ENCODE assay signal across 20 cellular contexts in genomic region chr11:609355-609811, GRCh38. TPM values are rescaled to one million over a fixed set of nuclear protein-coding genes. Genes with fewer than 3 reads are reported as not detected.
A peak's percentile ranks its signal among the peaks of the same experiment; 100 is the strongest.
DNase-seq lines count a peak whose midpoint lies in the region; ATAC-seq and TF ChIP-seq lines count a peak whose summit lies in the region.
"Had no signal": no experiment of that assay in that cellular context is flagged by ENCODE, and none has a peak within 500 bp of the region (broad histone marks: within the 10 kb centered on the region; RNA-seq: fewer than 3 reads in every experiment).

No MANE protein-coding gene starts in this region.

- peaks cover 0 to 1% (median 0%) of the 10 kb centered on the region in 3 donors for H3K27me3 Mint-ChIP-seq in CD14-positive monocyte (ENCODE audit: low read depth in 3 of 3)
- no peaks in the 10 kb centered on the region for H3K27me3 Mint-ChIP-seq in nephron progenitor cell (ENCODE audit: low read depth, poor library complexity)
- H3K27me3 Mint-ChIP-seq: CD4-positive, CD25-positive, alpha-beta regulatory T cell had no signal

- no peaks in the 10 kb centered on the region for H3K27me3 ChIP-seq in RWPE2 (ENCODE audit: insufficient read depth, poor library complexity, severe bottlenecking)
- H3K27me3 ChIP-seq: BE2C, MG63 had no signal

- TF ChIP-seq CTCF in CD14-positive monocyte (IDR thresholded peaks at IDR 0.05): no peak
- no peak for TF ChIP-seq CTCF in RWPE2 (IDR thresholded peaks at IDR 0.05; ENCODE audit: poor library complexity, severe bottlenecking)
- TF ChIP-seq CTCF in nephron progenitor cell (IDR thresholded peaks at IDR 0.05): no peak

- peak; percentile 42 for DNase-seq in CD14-positive monocyte (ENCODE audit: low spot score)
- peak; percentile 54 for DNase-seq in RWPE2 (ENCODE audit: low spot score)
- DNase-seq in nephron progenitor cell: no peak
- DNase-seq: BE2C; CD4-positive, CD25-positive, alpha-beta regulatory T cell; DMS79; GM23248; H9; HFFc6; MG63; NCI-H1417 treated with DMSO at 0.1 percent for 48 hours; NCI-H187; NCI-H2107; NCI-H446 treated with DMSO at 0.1 percent for 48 hours; NCI-H526 treated with DMSO at 0.1 percent for 48 hours; OCI-M1; Right ventricle myocardium superior had no signal

- H3K36me3 Mint-ChIP-seq in CD14-positive monocyte: peaks cover 65 to 87% of the 10 kb centered on the region in 2 donors
- peaks cover 28% of the 10 kb centered on the region for H3K36me3 Mint-ChIP-seq in nephron progenitor cell (ENCODE audit: low read depth)

- H3K4me3 Mint-ChIP-seq in CD14-positive monocyte (no peak overlapping the region), nephron progenitor cell (no peak overlapping the region)
- H3K4me3 Mint-ChIP-seq: H9, HFFc6 had no signal

- H3K27ac ChIP-seq in RWPE2 (ENCODE audit: poor library complexity, severe bottlenecking): no peak overlapping the region
- H3K27ac ChIP-seq: GM23248 had no signal

- H3K4me3 ChIP-seq in RWPE2 (ENCODE audit: severe bottlenecking): no peak overlapping the region
- H3K4me3 ChIP-seq: GM23248, MG63 had no signal

- H3K9me3 Mint-ChIP-seq in CD14-positive monocyte (no peaks in the 10 kb centered on the region), nephron progenitor cell (no peaks in the 10 kb centered on the region)
- H3K9me3 Mint-ChIP-seq: H9, HFFc6 had no signal

- no peaks in the 10 kb centered on the region for H3K9me3 ChIP-seq in RWPE2 (ENCODE audit: severe bottlenecking)
- H3K9me3 ChIP-seq: BE2C, MG63 had no signal

- H3K36me3 ChIP-seq in RWPE2 (ENCODE audit: low read depth): peaks cover 86% of the 10 kb centered on the region

- intact Hi-C loops in CD14-positive monocyte (cut with micrococcal nuclease): no loop called here

- ATAC-seq in RWPE2 (ENCODE audit: low read depth) (no peak), GM18870 (IDR thresholded peaks at IDR 0.05; ENCODE audit: unreplicated experiment) (no peak), GM21526 (IDR thresholded peaks at IDR 0.05; ENCODE audit: low FRiP score, unreplicated experiment) (no peak), HG02970 (IDR thresholded peaks at IDR 0.05; ENCODE audit: low FRiP score, unreplicated experiment) (no peak)

- peaks cover 12% of the 10 kb centered on the region for H3K4me1 Mint-ChIP-seq in CD14-positive monocyte
- peaks cover 17% of the 10 kb centered on the region for H3K4me1 Mint-ChIP-seq in nephron progenitor cell

- peaks cover 8% of the 10 kb centered on the region for H3K4me1 ChIP-seq in RWPE2 (ENCODE audit: insufficient read depth, poor library complexity, severe bottlenecking)

- H3K27ac Mint-ChIP-seq in CD14-positive monocyte (peak overlapping the region in 1 of 7 donors; percentile 33), nephron progenitor cell (peak overlapping the region; percentile 61)
- H3K27ac Mint-ChIP-seq: CD4-positive, CD25-positive, alpha-beta regulatory T cell; HFFc6 had no signal

RNA-seq across cellular contexts. Expression of gene IRF7, which starts 6.4 kb away (rescaled TPM):
- polyA plus RNA-seq in CD14-positive monocyte: 10 to 100 TPM; 38.6 to 42.9 TPM

RNA-seq across cellular contexts. Expression of gene CDHR5, which starts 15.4 kb away (rescaled TPM):
- polyA plus RNA-seq in CD14-positive monocyte: under 1 TPM; 0.18 TPM
- polyA plus RNA-seq: CD4-positive, CD25-positive, alpha-beta regulatory T cell; GM23248 had no signal

RNA-seq across cellular contexts. Expression of gene SCT, which starts 17.6 kb away (rescaled TPM):
- polyA plus RNA-seq in CD14-positive monocyte: not detected
- polyA plus RNA-seq: CD4-positive, CD25-positive, alpha-beta regulatory T cell; GM23248 had no signal

RNA-seq across cellular contexts. Expression of gene DRD4, which starts 27.7 kb away (rescaled TPM):
- polyA plus RNA-seq in CD14-positive monocyte: not detected
- polyA plus RNA-seq: CD4-positive, CD25-positive, alpha-beta regulatory T cell; GM23248 had no signal

RNA-seq across cellular contexts. Expression of gene PHRF1, which starts 33.1 kb away (rescaled TPM):
- 1 to 10 TPM; 1.3 to 3.3 TPM for polyA plus RNA-seq in CD14-positive monocyte
